1 cellular context compared by ENCODE assay signal in genomic region chr6:36339156-36339555, GRCh38.
TF ChIP-seq lines count a peak whose summit lies in the region.

No MANE protein-coding gene starts in this region.

TF ChIP-seq in GM12878, 131 proteins besides CTCF, POLR2A, EP300 and RAD21:
- TF ChIP-seq YBX1 (IDR thresholded peaks at IDR 0.05) (no peak), ZZZ3 (IDR thresholded peaks at IDR 0.05; ENCODE audit: control insufficient read depth, insufficient read length, low read depth) (no peak), ZNF24 (IDR thresholded peaks at IDR 0.05) (no peak), IKZF1 (conservative IDR thresholded peaks at IDR 0.05) (no peak), GATAD2B (conservative IDR thresholded peaks at IDR 0.05; ENCODE audit: low read depth) (no peak), YY1 (IDR thresholded peaks at IDR 0.05; ENCODE audit: low read depth, low read length) (0 out of 2 replicates have a peak, but pooled peaks have one; percentile 9), PBX3 (IDR thresholded peaks at IDR 0.05; ENCODE audit: insufficient replicate concordance, low read depth, low read length) (no peak), ZBED1 (IDR thresholded peaks at IDR 0.05; ENCODE audit: borderline replicate concordance) (no peak)
